1 cellular context compared by ENCODE assay signal in genomic region chr1:232630047-232630893, GRCh38.
TF ChIP-seq lines count a peak whose summit lies in the region.

TSS of gene SIPA1L2 (minus strand) at chr1:232630133. CDS start at chr1:232515339, 114,794 bp downstream.

TF ChIP-seq in SK-N-SH, 30 proteins besides CTCF, POLR2A, EP300 and RAD21 (continued from another document):
- TF ChIP-seq NRF1 (IDR thresholded peaks at IDR 0.05; ENCODE audit: low read depth, low read length), result peak; percentile 25; the same call in 1 of the 2 replicates
